Comparison of ENCODE assay signal across 13 cellular contexts in genomic region chr2:216849987-216850386, GRCh38. TPM values are rescaled to one million over a fixed set of nuclear protein-coding genes. Genes with fewer than 3 reads are reported as not detected.
DNase-seq lines count a peak whose midpoint lies in the region; ATAC-seq, FAIRE-seq and TF ChIP-seq lines count a peak whose summit lies in the region.
"Had no signal": no experiment of that assay in that cellular context is flagged by ENCODE, and none has a peak within 500 bp of the region (broad histone marks: within the 10 kb centered on the region; RNA-seq: fewer than 3 reads in every experiment).

No MANE protein-coding gene starts in this region.

- H3K79me2 ChIP-seq in keratinocyte (ENCODE audit: control insufficient read depth, insufficient read depth, low read length): no peaks in the 10 kb centered on the region

- no peak overlapping the region for H3K27ac Mint-ChIP-seq in activated CD4-positive, alpha-beta T cell treated with anti-CD3 and anti-CD28 coated beads for 36 hours
- H3K27ac Mint-ChIP-seq in activated T-helper 17 cell treated with anti-CD3 and anti-CD28 coated beads, Interleukin-2, amount 50 U/mL, for 72 hours: no peak overlapping the region
- H3K27ac Mint-ChIP-seq in HFFc6: no peak overlapping the region

- H3K27me3 ChIP-seq in keratinocyte (ENCODE audit: control insufficient read depth, extremely low read depth, insufficient read depth, low read length): no peaks in the 10 kb centered on the region

- peaks cover 17% of the 10 kb centered on the region for H3K4me1 Mint-ChIP-seq in activated CD4-positive, alpha-beta T cell treated with anti-CD3 and anti-CD28 coated beads for 36 hours
- H3K4me1 Mint-ChIP-seq in activated T-helper 17 cell treated with anti-CD3 and anti-CD28 coated beads, Interleukin-2, amount 50 U/mL, for 72 hours: no peaks in the 10 kb centered on the region
- no peaks in the 10 kb centered on the region for H3K4me1 Mint-ChIP-seq in HFFc6 (ENCODE audit: low read depth)

- peaks cover 3% of the 10 kb centered on the region for H3K4me1 ChIP-seq in keratinocyte (ENCODE audit: control insufficient read depth, extremely low read depth, insufficient read depth, low read length)

- H3K36me3 Mint-ChIP-seq in activated CD4-positive, alpha-beta T cell treated with anti-CD3 and anti-CD28 coated beads for 36 hours (ENCODE audit: low read depth): no peaks in the 10 kb centered on the region
- H3K36me3 Mint-ChIP-seq in activated T-helper 17 cell treated with anti-CD3 and anti-CD28 coated beads, Interleukin-2, amount 50 U/mL, for 72 hours (ENCODE audit: low read depth): no peaks in the 10 kb centered on the region
- H3K36me3 Mint-ChIP-seq in HFFc6 (ENCODE audit: low read depth): no peaks in the 10 kb centered on the region

- no peaks in the 10 kb centered on the region for H3K9me3 ChIP-seq in keratinocyte (ENCODE audit: control insufficient read depth, low read depth, low read length)

- peak; percentile 77 for ATAC-seq in activated CD4-positive, alpha-beta T cell treated with anti-CD3 and anti-CD28 coated beads for 36 hours
- peak; percentile 28 for ATAC-seq in activated T-helper 17 cell treated with anti-CD3 and anti-CD28 coated beads, Interleukin-2, amount 50 U/mL, for 72 hours (replicated peaks)
- ATAC-seq in HG02938 (IDR thresholded peaks at IDR 0.05; ENCODE audit: unreplicated experiment): no peak

- H3K4me2 ChIP-seq in keratinocyte (ENCODE audit: control insufficient read depth, extremely low read depth, insufficient read depth, low read depth, low read length): no peak overlapping the region

- H3K27me3 Mint-ChIP-seq in activated CD4-positive, alpha-beta T cell treated with anti-CD3 and anti-CD28 coated beads for 36 hours: peaks cover 6% of the 10 kb centered on the region
- peaks cover 10% of the 10 kb centered on the region for H3K27me3 Mint-ChIP-seq in activated T-helper 17 cell treated with anti-CD3 and anti-CD28 coated beads, Interleukin-2, amount 50 U/mL, for 72 hours
- H3K27me3 Mint-ChIP-seq in HFFc6 (ENCODE audit: insufficient read depth): peaks cover 34% of the 10 kb centered on the region

- dilution Hi-C loops in keratinocyte (cut with MboI; ENCODE audit: extremely low pct_ligation_motif_present, low sequenced_read_pairs): no loop called here

- CTCF ChIA-PET in activated CD4-positive, alpha-beta T cell treated with anti-CD3 and anti-CD28 coated beads for 36 hours (lab: Charles Lee): no interaction called here

- no peak overlapping the region for H3K4me3 Mint-ChIP-seq in activated CD4-positive, alpha-beta T cell treated with anti-CD3 and anti-CD28 coated beads for 36 hours
- no peak overlapping the region for H3K4me3 Mint-ChIP-seq in activated T-helper 17 cell treated with anti-CD3 and anti-CD28 coated beads, Interleukin-2, amount 50 U/mL, for 72 hours
- no peak overlapping the region for H3K4me3 Mint-ChIP-seq in HFFc6

- H3K9me3 Mint-ChIP-seq in activated CD4-positive, alpha-beta T cell treated with anti-CD3 and anti-CD28 coated beads for 36 hours (ENCODE audit: low read depth): no peaks in the 10 kb centered on the region
- no peaks in the 10 kb centered on the region for H3K9me3 Mint-ChIP-seq in activated T-helper 17 cell treated with anti-CD3 and anti-CD28 coated beads, Interleukin-2, amount 50 U/mL, for 72 hours
- H3K9me3 Mint-ChIP-seq in HFFc6: no peaks in the 10 kb centered on the region

- POLR2A ChIA-PET in activated CD4-positive, alpha-beta T cell treated with anti-CD3 and anti-CD28 coated beads for 36 hours (lab: Charles Lee): no interaction called here

- FAIRE-seq in keratinocyte (lab: Jason Lieb, UNC): peak; percentile 39

- TF ChIP-seq CTCF in keratinocyte (optimal IDR thresholded peaks at IDR 0.05 in 1 of 3, IDR thresholded peaks at IDR 0.05 in 1 of 3, conservative IDR thresholded peaks at IDR 0.05 in 1 of 3; ENCODE audit: extremely low read depth in 1 of 3, insufficient read depth in 2 of 3, low read length in 3 of 3): no peak
- TF ChIP-seq CTCF in HFFc6 (IDR thresholded peaks at IDR 0.05): no peak

- no peaks in the 10 kb centered on the region for H4K20me1 ChIP-seq in keratinocyte (ENCODE audit: control insufficient read depth, extremely low read depth, insufficient read depth, low read length)

- H3K36me3 ChIP-seq in keratinocyte (ENCODE audit: control insufficient read depth in 2 of 2, extremely low read depth in 1 of 2, insufficient read depth in 2 of 2, low read length in 2 of 2): no peaks in the 10 kb centered on the region

- H3K27ac ChIP-seq in keratinocyte (ENCODE audit: control insufficient read depth, insufficient read depth, low read length): no peak overlapping the region

- no peak overlapping the region for H2AFZ ChIP-seq in keratinocyte (ENCODE audit: control insufficient read depth, low read length)

- peak; percentile 63 for DNase-seq in activated CD4-positive, alpha-beta T cell treated with anti-CD3 and anti-CD28 coated beads for 36 hours
- no peak for DNase-seq in activated CD4-positive, alpha-beta T cell treated with anti-CD3 and anti-CD28 coated beads, Interleukin-2, amount 50 U/mL, for 4 hours
- no peak for DNase-seq in keratinocyte (ENCODE audit: low read depth, low spot score)
- DNase-seq in superior temporal gyrus (ENCODE audit: extremely low spot score): peak; percentile 82
- no peak for DNase-seq in 8988T
- no peak for DNase-seq in HFFc6
- DNase-seq: NCI-H524; stimulated activated naive CD4-positive, alpha-beta T cell treated with Interleukin-2 at 50 U/mL for 16 hours had no signal

- intact Hi-C loops in activated CD4-positive, alpha-beta T cell treated with anti-CD3 and anti-CD28 coated beads for 36 hours (cut with DNase I, micrococcal nuclease): no loop called here

- no peak overlapping the region for H3K9ac ChIP-seq in keratinocyte (ENCODE audit: control insufficient read depth, extremely low read depth, insufficient read depth, low read length)

- H3K4me3 ChIP-seq in keratinocyte (ENCODE audit: control insufficient read depth in 2 of 3, extremely low read depth in 1 of 3, insufficient read depth in 2 of 3, low read depth in 1 of 3, low read length in 3 of 3): no peak overlapping the region

- H3K9me1 ChIP-seq in keratinocyte (ENCODE audit: control insufficient read depth, extremely low read depth, insufficient read depth, low read length): no peaks in the 10 kb centered on the region

RNA-seq across cellular contexts. Expression of gene TNP1, which starts 9.9 kb away (rescaled TPM):
- not detected for total RNA-seq in activated CD4-positive, alpha-beta T cell treated with anti-CD3 and anti-CD28 coated beads for 36 hours
- total RNA-seq in activated T-helper 17 cell treated with anti-CD3 and anti-CD28 coated beads, Interleukin-2, amount 50 U/mL, for 72 hours: not detected
- not detected in 3 replicates for polyA plus RNA-seq in keratinocyte
- polyA plus RNA-seq in keratinocyte (2011; ENCODE audit: low read depth): not detected
- polyA plus RNA-seq in keratinocyte (2011; cell fraction: cytosol; rRNA removed): not detected in 2 replicates
- not detected in 2 replicates for polyA plus RNA-seq in keratinocyte (2011; cell fraction: nucleus; rRNA removed)
- not detected in 2 replicates for polyA plus RNA-seq in keratinocyte (2012; ENCODE audit: low replicate concordance)
- not detected in 3 replicates for polyA minus RNA-seq in keratinocyte
- not detected for polyA minus RNA-seq in keratinocyte (2011; cell fraction: cytosol; rRNA and poly(A)+ RNA removed)
- not detected in 2 replicates for polyA minus RNA-seq in keratinocyte (2011; cell fraction: nucleus; rRNA and poly(A)+ RNA removed)
- total RNA-seq in HFFc6 (2021; fragmentation: NEBNext Ultra II Directional; extraction: Animal tissue kit (Norgen Biotek cat#: 25700)): not detected
- polyA plus RNA-seq: AG04450, esophagus, neural cell had no signal

Comparison
In these comparisons a context has a peak if more than half of its experiments do, and no peak if none do; other contexts are left out.
1. DNase-seq: peak in activated CD4-positive, alpha-beta T cell treated with anti-CD3 and anti-CD28 coated beads for 36 hours (single experiment) and superior temporal gyrus (single experiment); none in activated CD4-positive, alpha-beta T cell treated with anti-CD3 and anti-CD28 coated beads, Interleukin-2, amount 50 U/mL, for 4 hours (0 of 2), keratinocyte (single experiment), 8988T (single experiment) and HFFc6 (single experiment).